25 cellular contexts compared by ENCODE assay signal in the genomic region with DNA sequence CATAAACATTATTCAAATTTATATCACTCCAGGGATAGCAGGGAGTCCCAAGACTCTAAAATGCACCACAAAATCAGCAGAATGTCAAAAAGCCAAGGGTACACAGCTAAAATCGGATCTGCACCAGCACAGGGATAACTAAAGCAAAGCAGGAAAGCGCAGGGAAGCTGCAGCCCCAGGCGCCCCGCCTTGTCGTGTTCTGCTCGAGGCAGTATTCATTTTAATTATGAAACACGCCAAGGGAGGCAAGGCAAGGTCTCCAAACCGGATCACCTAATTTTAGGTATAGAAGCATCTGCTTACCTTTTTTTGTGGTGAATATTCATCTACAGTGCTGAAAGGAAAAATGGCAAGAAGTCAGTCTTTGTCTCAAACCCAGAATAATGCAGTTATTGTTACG.
"Had no signal": no experiment of that assay in that cellular context is flagged by ENCODE, and none has a peak within 500 bp of the region (broad histone marks: within the 10 kb centered on the region; RNA-seq: fewer than 3 reads in every experiment).

No MANE protein-coding gene starts in this region.

- H3K9me3 ChIP-seq: esophagus squamous epithelium, neutrophil, pancreas, right lobe of liver, stomach, thoracic aorta, transverse colon, vagina had no signal

- H3K36me3 ChIP-seq: neutrophil, vagina had no signal

- H3K4me1 ChIP-seq: pancreas, right lobe of liver, stomach, transverse colon, vagina had no signal

- H3K27me3 ChIP-seq: esophagus squamous epithelium, neutrophil, pancreas, right lobe of liver, stomach, transverse colon, vagina had no signal

- FAIRE-seq: endometrium, pancreas had no signal

- H3K4me3 ChIP-seq: coronary artery, esophagus squamous epithelium, lung, pancreas, right lobe of liver, smooth muscle cell, stomach, thoracic aorta, transverse colon, vagina had no signal

- H3K27ac ChIP-seq: coronary artery, esophagus squamous epithelium, neutrophil, pancreas, right lobe of liver, stomach, thoracic aorta, transverse colon, vagina had no signal

- DNase-seq: dermis blood vessel endothelial cell; effector memory CD8-positive, alpha-beta T cell; erythroblast; esophagus squamous epithelium; foreskin melanocyte; hypothalamus; immature natural killer cell; islet precursor cell; natural killer cell; pancreas; right lobe of liver; stimulated activated CD4-positive, alpha-beta T cell treated with anti-CD3 and anti-CD28 coated beads, Interleukin-12 subunit alpha, Interleukin-12 subunit beta, amount 100 ng/mL, for 4 hours; stimulated activated CD4-positive, alpha-beta T cell treated with anti-CD3 and anti-CD28 coated beads, Interleukin-1b, Interleukin-23, amount 100 ng/mL, for 48 hours; stimulated activated CD4-positive, alpha-beta T cell treated with anti-CD3 and anti-CD28 coated beads, Interleukin-4, amount 100 ng/mL, for 1 hour; stimulated activated CD8-positive, alpha-beta memory T cell treated with anti-CD3 and anti-CD28 coated beads, Interleukin-4, amount 100 ng/mL, for 48 hours; stimulated activated naive CD4-positive, alpha-beta T cell treated with Interleukin-2 at 50 U/mL for 16 hours; stomach; transverse colon had no signal

- H3K4me2 ChIP-seq: smooth muscle cell had no signal
